Comparison of ENCODE assay signal across 1 cellular context in the genomic region with DNA sequence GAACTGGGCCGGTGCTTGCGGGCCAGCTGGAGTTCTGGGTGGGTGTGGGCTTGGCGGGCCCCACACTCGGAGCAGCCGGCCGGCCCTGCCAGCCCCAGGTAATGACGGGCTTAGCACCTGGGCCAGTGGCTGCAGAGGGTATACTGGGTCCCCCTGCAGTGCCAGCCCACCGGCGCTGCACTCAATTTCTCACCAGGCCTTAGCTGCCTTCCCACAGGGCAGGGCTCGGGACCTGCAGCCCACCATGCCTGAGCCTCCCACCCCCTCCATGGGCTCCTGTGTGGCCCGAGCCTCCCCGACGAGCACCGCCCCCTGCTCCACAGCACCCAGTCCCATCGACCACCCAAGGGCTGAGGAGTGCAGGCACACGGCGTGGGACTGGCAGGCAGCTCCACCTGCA. TPM values are rescaled to one million over a fixed set of nuclear protein-coding genes. Genes with fewer than 3 reads are reported as not detected.
"Had no signal": no experiment of that assay in that cellular context is flagged by ENCODE, and none has a peak within 500 bp of the region (broad histone marks: within the 10 kb centered on the region; RNA-seq: fewer than 3 reads in every experiment).

No MANE protein-coding gene starts in this region.

RNA-seq across cellular contexts. Expression of a gene that starts 50.3 kb away (rescaled TPM):
- total RNA-seq: activated B cell treated with CpG ODN at 0.5 μM for 24 hours had no signal
